In genomic region chr5:1445895-1446601, GRCh38 we compare ENCODE assay signal across 17 cellular contexts. TPM values are rescaled to one million over a fixed set of nuclear protein-coding genes. Genes with fewer than 3 reads are reported as not detected.
A peak's percentile ranks its signal among the peaks of the same experiment; 100 is the strongest.
DNase-seq lines count a peak whose midpoint lies in the region; ATAC-seq and TF ChIP-seq lines count a peak whose summit lies in the region.
"Had no signal": no experiment of that assay in that cellular context is flagged by ENCODE, and none has a peak within 500 bp of the region (broad histone marks: within the 10 kb centered on the region; RNA-seq: fewer than 3 reads in every experiment).

No MANE protein-coding gene starts in this region.

- peaks cover 26% of the 10 kb centered on the region for H3K27me3 Mint-ChIP-seq in memory B cell

- H3K4me3 ChIP-seq in right atrium auricular region (peak overlapping the region in 1 of 2 donors; percentile 24), choroid plexus epithelial cell (ENCODE audit: low read depth, low read length) (no peak overlapping the region), thymus (ENCODE audit: low read length) (peak overlapping the region; percentile 53), SJCRH30 (no peak overlapping the region)
- H3K4me3 ChIP-seq: gastrocnemius medialis had no signal

- peak; percentile 34 for DNase-seq in Right ventricle myocardium superior
- no peak for DNase-seq in right atrium auricular region (ENCODE audit: low spot score)
- peak; percentile 4 for DNase-seq in choroid plexus epithelial cell (ENCODE audit: low read depth)
- no peak for DNase-seq in memory B cell (ENCODE audit: low spot score in 2 of 2)
- DNase-seq in SJCRH30, result no peak
- no peak for DNase-seq in NCI-H2227 treated with DMSO at 0.1 percent for 48 hours (lab: John Stamatoyannopoulos, UW)
- DNase-seq: ACHN; central memory CD4-positive, alpha-beta T cell; gastrocnemius medialis; kidney glomerular epithelial cell; NCI-H187 treated with DMSO at 0.1 percent for 48 hours had no signal

- WGBS in thymus, result 10% methylated on average over 71 of the region's 71 CpGs

- H3K27me3 ChIP-seq in right atrium auricular region (peaks cover 23% of the 10 kb centered on the region in 2 donors), thymus (ENCODE audit: control insufficient read depth, insufficient read depth) (peaks cover 47% of the 10 kb centered on the region), SJCRH30 (no peaks in the 10 kb centered on the region)

- no peak overlapping the region for H3K27ac ChIP-seq in right atrium auricular region
- H3K27ac ChIP-seq in thymus (ENCODE audit: low read depth), result no peak overlapping the region
- H3K27ac ChIP-seq in SJCRH30, result no peak overlapping the region
- H3K27ac ChIP-seq: gastrocnemius medialis, psoas muscle, thoracic aorta had no signal

- no peak for TF ChIP-seq CTCF in right atrium auricular region (IDR thresholded peaks at IDR 0.05)
- TF ChIP-seq CTCF in choroid plexus epithelial cell (conservative IDR thresholded peaks at IDR 0.05; ENCODE audit: low read depth, low read length), result no peak

- intact Hi-C loops in Right ventricle myocardium superior (cut with DNase I), result no loop called here

- no peak for ATAC-seq in Right ventricle myocardium superior (ENCODE audit: poor library complexity)
- no peak for ATAC-seq in memory B cell (ENCODE audit: low read depth)
- ATAC-seq in GM19324 (IDR thresholded peaks at IDR 0.05; ENCODE audit: low FRiP score, unreplicated experiment), result no peak
- ATAC-seq: gastrocnemius medialis, psoas muscle had no signal

- H3K9me3 Mint-ChIP-seq in memory B cell, result no peaks in the 10 kb centered on the region
- H3K9me3 Mint-ChIP-seq: activated naive CD4-positive, alpha-beta T cell treated with anti-CD3 and anti-CD28 coated beads, Interleukin-2, amount 50 U/mL, for 24 hours had no signal

- H3K4me3 Mint-ChIP-seq in memory B cell, result peak overlapping the region; percentile 21

- H3K27ac Mint-ChIP-seq in memory B cell, result no peak overlapping the region
- H3K27ac Mint-ChIP-seq: activated naive CD4-positive, alpha-beta T cell treated with anti-CD3 and anti-CD28 coated beads, Interleukin-2, amount 50 U/mL, for 24 hours had no signal

- H3K4me1 ChIP-seq in right atrium auricular region, result peaks cover 0 to 20% of the 10 kb centered on the region in 2 donors
- H3K4me1 ChIP-seq in thymus (ENCODE audit: control insufficient read depth, insufficient read depth, low read length), result peaks cover 32% of the 10 kb centered on the region
- no peaks in the 10 kb centered on the region for H3K4me1 ChIP-seq in SJCRH30
- H3K4me1 ChIP-seq: gastrocnemius medialis, psoas muscle had no signal

- peaks cover 5% of the 10 kb centered on the region for H3K4me1 Mint-ChIP-seq in memory B cell

- no peaks in the 10 kb centered on the region for H3K36me3 ChIP-seq in right atrium auricular region
- no peaks in the 10 kb centered on the region for H3K36me3 ChIP-seq in thymus (ENCODE audit: control insufficient read depth, insufficient read depth)
- H3K36me3 ChIP-seq in SJCRH30, result no peaks in the 10 kb centered on the region
- H3K36me3 ChIP-seq: gastrocnemius medialis, thoracic aorta had no signal

- no peaks in the 10 kb centered on the region for H3K36me3 Mint-ChIP-seq in memory B cell
- H3K36me3 Mint-ChIP-seq: activated naive CD4-positive, alpha-beta T cell treated with anti-CD3 and anti-CD28 coated beads, Interleukin-2, amount 50 U/mL, for 24 hours had no signal

- H3K9me3 ChIP-seq in right atrium auricular region (no peaks in the 10 kb centered on the region), thymus (ENCODE audit: control insufficient read depth) (no peaks in the 10 kb centered on the region), SJCRH30 (replicated peaks) (no peaks in the 10 kb centered on the region)
- H3K9me3 ChIP-seq: gastrocnemius medialis, psoas muscle, thoracic aorta had no signal

RNA-seq across cellular contexts. Expression of gene SLC6A3, which starts 0.8 kb away (rescaled TPM):
- not detected for total RNA-seq in Right ventricle myocardium superior
- total RNA-seq in right atrium auricular region, result under 1 TPM in 1 of 2 donors, not detected in 1; 0.16 TPM
- 14.9 TPM for polyA plus RNA-seq in thymus
- 0.04 and 0.23 TPM in 2 replicates for total RNA-seq in SJCRH30 (2014; rRNA removed; shearing (Covaris generic))
- total RNA-seq: G401, gastrocnemius medialis, psoas muscle had no signal

Comparison
In these comparisons a context has a peak if more than half of its experiments do, and no peak if none do; other contexts are left out.
1. DNase-seq: peak in Right ventricle myocardium superior (single experiment) and choroid plexus epithelial cell (single experiment); none in right atrium auricular region (single experiment), memory B cell (0 of 2), SJCRH30 (0 of 2) and NCI-H2227 treated with DMSO at 0.1 percent for 48 hours (single experiment).